In the genomic region with DNA sequence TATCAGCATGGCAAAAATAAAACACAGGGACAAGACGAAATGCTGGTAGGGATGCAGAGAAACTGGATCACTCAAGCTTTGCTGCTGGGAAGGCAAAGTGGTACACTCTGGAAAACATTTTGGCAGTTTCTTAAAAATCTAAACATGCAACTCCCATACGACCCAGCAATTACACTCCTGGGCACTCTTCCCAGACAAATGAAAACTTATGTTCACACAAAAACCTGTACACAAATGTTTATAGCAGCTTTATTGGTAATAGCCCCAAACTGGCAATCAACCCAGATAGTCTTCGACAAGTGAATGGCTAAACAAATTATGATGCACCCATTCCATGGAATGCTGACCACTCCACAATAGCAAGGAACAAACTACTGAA, we compare ENCODE assay signal across 1 cellular context.
TF ChIP-seq lines count a peak whose summit lies in the region.

No MANE protein-coding gene starts in this region.

TF ChIP-seq in HEK293, 187 proteins besides CTCF, POLR2A, EP300 and RAD21 (continued from another document):
- TF ChIP-seq PRDM10 (tag by site-specific recombination; IDR thresholded peaks at IDR 0.05) = peak; percentile 40; the same call in 1 of the 2 replicates
- no peak for TF ChIP-seq ZSCAN5A (tag by site-specific recombination; IDR thresholded peaks at IDR 0.05)
- TF ChIP-seq ZEB2 (tag by site-specific recombination; IDR thresholded peaks at IDR 0.05) = no peak
- TF ChIP-seq, protein P1, sequence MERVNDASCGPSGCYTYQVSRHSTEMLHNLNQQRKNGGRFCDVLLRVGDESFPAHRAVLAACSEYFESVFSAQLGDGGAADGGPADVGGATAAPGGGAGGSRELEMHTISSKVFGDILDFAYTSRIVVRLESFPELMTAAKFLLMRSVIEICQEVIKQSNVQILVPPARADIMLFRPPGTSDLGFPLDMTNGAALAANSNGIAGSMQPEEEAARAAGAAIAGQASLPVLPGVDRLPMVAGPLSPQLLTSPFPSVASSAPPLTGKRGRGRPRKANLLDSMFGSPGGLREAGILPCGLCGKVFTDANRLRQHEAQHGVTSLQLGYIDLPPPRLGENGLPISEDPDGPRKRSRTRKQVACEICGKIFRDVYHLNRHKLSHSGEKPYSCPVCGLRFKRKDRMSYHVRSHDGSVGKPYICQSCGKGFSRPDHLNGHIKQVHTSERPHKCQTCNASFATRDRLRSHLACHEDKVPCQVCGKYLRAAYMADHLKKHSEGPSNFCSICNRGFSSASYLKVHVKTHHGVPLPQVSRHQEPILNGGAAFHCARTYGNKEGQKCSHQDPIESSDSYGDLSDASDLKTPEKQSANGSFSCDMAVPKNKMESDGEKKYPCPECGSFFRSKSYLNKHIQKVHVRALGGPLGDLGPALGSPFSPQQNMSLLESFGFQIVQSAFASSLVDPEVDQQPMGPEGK (tag by site-specific recombination; IDR thresholded peaks at IDR 0.05) = no peak
- TF ChIP-seq ZNF157 (tag by site-specific recombination; IDR thresholded peaks at IDR 0.05) = no peak
- no peak for TF ChIP-seq ZNF791 (tag by site-specific recombination; IDR thresholded peaks at IDR 0.05)
